23 cellular contexts compared by ENCODE assay signal in genomic region chr5:151019331-151019730, GRCh38. TPM values are rescaled to one million over a fixed set of nuclear protein-coding genes. Genes with fewer than 3 reads are reported as not detected.
DNase-seq lines count a peak whose midpoint lies in the region; ATAC-seq and TF ChIP-seq lines count a peak whose summit lies in the region.
"Had no signal": no experiment of that assay in that cellular context is flagged by ENCODE, and none has a peak within 500 bp of the region (broad histone marks: within the 10 kb centered on the region; RNA-seq: fewer than 3 reads in every experiment).

No MANE protein-coding gene starts in this region.

- no peaks in the 10 kb centered on the region for H3K9me3 Mint-ChIP-seq in neural crest cell
- H3K9me3 Mint-ChIP-seq: activated naive CD4-positive, alpha-beta T cell treated with anti-CD3 and anti-CD28 coated beads for 36 hours; activated T-cell treated with anti-CD3 and anti-CD28 coated beads, Interleukin-2, amount 50 U/mL, for 24 hours; CD4-positive, alpha-beta memory T cell had no signal

- peaks cover 11% of the 10 kb centered on the region for H3K27me3 Mint-ChIP-seq in neural crest cell (ENCODE audit: low read depth)
- H3K27me3 Mint-ChIP-seq: CD4-positive, alpha-beta memory T cell had no signal

- H3K9me3 ChIP-seq in A673 (ENCODE audit: low read depth, low read length, poor library complexity, severe bottlenecking) = no peaks in the 10 kb centered on the region
- no peaks in the 10 kb centered on the region for H3K9me3 ChIP-seq in breast epithelium

- no peaks in the 10 kb centered on the region for H3K36me3 Mint-ChIP-seq in neural crest cell (ENCODE audit: low read depth)

- peaks cover 10% of the 10 kb centered on the region for H3K4me1 Mint-ChIP-seq in neural crest cell

- POLR2A ChIA-PET in A673 (lab: Charles Lee; ENCODE audit: low non-redundant PET) = no interaction called here

- CTCF ChIA-PET in A673 (lab: Charles Lee) = no interaction called here

- TF ChIP-seq CTCF in A673 (conservative IDR thresholded peaks at IDR 0.05; ENCODE audit: low read depth, low read length) = no peak
- no peak for TF ChIP-seq CTCF in breast epithelium (IDR thresholded peaks at IDR 0.05)
- no peak for TF ChIP-seq CTCF in neural crest cell (conservative IDR thresholded peaks at IDR 0.05)

- no peak overlapping the region for H3K4me3 ChIP-seq in A673 (ENCODE audit: low read depth, low read length, poor library complexity, severe bottlenecking)
- H3K4me3 ChIP-seq in breast epithelium = no peak overlapping the region

- H3K4me1 ChIP-seq in A673 (ENCODE audit: insufficient read depth, low read length, poor library complexity, severe bottlenecking) (no peaks in the 10 kb centered on the region), breast epithelium (peaks cover 0 to 15% of the 10 kb centered on the region in 2 donors)

- peak overlapping the region; percentile 41 for H3K4me3 Mint-ChIP-seq in neural crest cell
- H3K4me3 Mint-ChIP-seq: activated CD8-positive, alpha-beta T cell treated with anti-CD3 and anti-CD28 coated beads, Interleukin-2, amount 10 ng/mL, durations not matched to agents 7 days and 5 days; activated naive CD4-positive, alpha-beta T cell treated with anti-CD3 and anti-CD28 coated beads for 36 hours had no signal

- H3K27me3 ChIP-seq in A673 (replicated peaks; ENCODE audit: insufficient read depth, low read depth, low read length, poor library complexity) = peaks cover 9% of the 10 kb centered on the region
- no peaks in the 10 kb centered on the region for H3K27me3 ChIP-seq in breast epithelium

- H3K27ac Mint-ChIP-seq in neural crest cell (ENCODE audit: unreplicated experiment) = no peak overlapping the region
- H3K27ac Mint-ChIP-seq: activated CD8-positive, alpha-beta T cell treated with anti-CD3 and anti-CD28 coated beads, Interleukin-2, amount 10 ng/mL, durations not matched to agents 7 days and 5 days; activated naive CD4-positive, alpha-beta T cell treated with anti-CD3 and anti-CD28 coated beads for 36 hours; activated T-cell treated with anti-CD3 and anti-CD28 coated beads, Interleukin-2, amount 50 U/mL, for 24 hours had no signal

- H3K36me3 ChIP-seq in A673 (ENCODE audit: insufficient read depth, low read length, poor library complexity, severe bottlenecking) (no peaks in the 10 kb centered on the region), breast epithelium (no peaks in the 10 kb centered on the region)

- intact Hi-C loops in A673 (cut with micrococcal nuclease; ENCODE audit: unreplicated experiment) = no loop called here
- intact Hi-C loops in breast epithelium (cut with DNase I; ENCODE audit: low total_unique reads) = no loop called here

- H3K27ac ChIP-seq in A673 (ENCODE audit: low read depth, low read length, poor library complexity, severe bottlenecking) = no peak overlapping the region
- H3K27ac ChIP-seq in breast epithelium = peak overlapping the region; percentile 86 to 92

- BruUV-seq in A673 (replicated peaks; lab: Mats Ljungman, UMichigan) = no TSS peak

- ATAC-seq in HG02610 (IDR thresholded peaks at IDR 0.05; ENCODE audit: unreplicated experiment) = no peak
- ATAC-seq in GM19328 (IDR thresholded peaks at IDR 0.05; ENCODE audit: unreplicated experiment) = no peak
- ATAC-seq: activated CD8-positive, alpha-beta T cell treated with anti-CD3 and anti-CD28 coated beads, Interleukin-2, amount 10 ng/mL, durations not matched to agents 7 days and 5 days; esophagus mucosa; left colon; sciatic nerve had no signal

- no peak for TF ChIP-seq POLR2A in breast epithelium (IDR thresholded peaks at IDR 0.05)

- peak; percentile 17 for DNase-seq in A673 (ENCODE audit: low spot score)
- DNase-seq in DMS 273 (lab: John Stamatoyannopoulos, UW; ENCODE audit: unreplicated experiment) = peak; percentile 63
- no peak for DNase-seq in breast epithelium (ENCODE audit: low spot score in 2 of 2)
- no peak for DNase-seq in neural crest cell (ENCODE audit: low read depth, low spot score)
- DNase-seq in hippocampal formation (lab: John Stamatoyannopoulos, UW) = no peak
- DNase-seq in T-helper 9 cell = no peak
- DNase-seq: activated CD4-positive, CD25-positive, alpha-beta regulatory T cell treated with anti-CD3 and anti-CD28 coated beads, Interleukin-2, amount 50 U/mL, for 72 hours; activated CD8-positive, alpha-beta T cell treated with anti-CD3 and anti-CD28 coated beads, Interleukin-2, amount 10 ng/mL, durations not matched to agents 7 days and 5 days; activated naive CD4-positive, alpha-beta T cell treated with anti-CD3 and anti-CD28 coated beads for 36 hours; activated T-cell treated with anti-CD3 and anti-CD28 coated beads, Interleukin-2, amount 50 U/mL, for 24 hours; CD4-positive, alpha-beta memory T cell; cerebellar nuclear complex; effector CD8-positive, alpha-beta T cell; Kasumi-1; left colon; NCI-H1092; NCI-H2081 treated with DMSO at 0.1 percent for 48 hours; NCI-H510A; stimulated activated CD4-positive, alpha-beta T cell treated with anti-CD3 and anti-CD28 coated beads, Interleukin-15, amount 100 ng/mL, for 24 hours had no signal

RNA-seq across cellular contexts. Expression of gene GPX3, which starts 1.1 kb away (rescaled TPM):
- 0.19 and 0.24 TPM in 2 replicates for total RNA-seq in A673 (2021)
- 1,000 to 10,000 TPM; 1,215 to 5,290 (median 2,830) TPM for total RNA-seq in breast epithelium
- 4.6 and 4.8 TPM in 2 replicates for total RNA-seq in neural crest cell
- total RNA-seq: activated CD8-positive, alpha-beta T cell treated with anti-CD3 and anti-CD28 coated beads, Interleukin-2, amount 10 ng/mL, durations not matched to agents 7 days and 5 days; activated naive CD4-positive, alpha-beta T cell treated with anti-CD3 and anti-CD28 coated beads for 36 hours; CD4-positive, alpha-beta memory T cell had no signal

Comparison
In these comparisons a context has a peak if more than half of its experiments do, and no peak if none do; other contexts are left out.
1. DNase-seq: peak in A673 (single experiment) and DMS 273 (single experiment); none in breast epithelium (0 of 2), neural crest cell (single experiment), hippocampal formation (0 of 2) and T-helper 9 cell (single experiment).
2. RNA of gene GPX3, which starts 1.1 kb away (total RNA-seq): 1,215 to 5,290 TPM in breast epithelium; 4.6 to 4.8 TPM in neural crest cell and 0.19 to 0.24 TPM in A673; every median in the first group is over 100 times any median in the second.